ENCODE assay signal across 6 cellular contexts in the genomic region with DNA sequence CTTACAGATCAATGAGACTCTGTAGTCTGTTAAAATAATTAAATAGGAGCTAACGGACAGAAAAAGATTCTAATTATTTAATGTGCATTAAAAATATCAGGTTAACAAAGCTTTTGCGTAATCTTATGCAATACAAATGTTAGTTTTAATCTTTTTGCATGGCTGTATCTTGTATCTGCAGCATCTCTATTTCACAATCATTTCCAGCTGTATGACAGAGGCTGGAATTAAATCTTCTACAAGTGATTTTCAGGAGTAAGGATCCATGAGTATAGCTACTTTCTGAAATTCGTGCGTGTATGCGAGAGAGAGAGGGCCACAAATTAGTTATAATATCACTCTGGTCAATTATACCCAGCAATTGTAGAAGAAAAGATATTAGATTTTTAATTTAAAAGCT.
"Had no signal": no experiment of that assay in that cellular context is flagged by ENCODE, and none has a peak within 500 bp of the region (broad histone marks: within the 10 kb centered on the region; RNA-seq: fewer than 3 reads in every experiment).

No MANE protein-coding gene starts in this region.

- ATAC-seq: GM23338, HepG2, K562 had no signal

- H2AFZ ChIP-seq: GM23338 had no signal

- H3K4me3 Mint-ChIP-seq: GM23338, H9 had no signal

- H3K4me1 Mint-ChIP-seq: GM23338, H9 had no signal

- H3K4me2 ChIP-seq: GM23338 had no signal

- DNase-seq: H9, HCEC 1CT had no signal

- H3K27ac Mint-ChIP-seq: GM23338, H9 had no signal

- H3K4me3 ChIP-seq: GM23338, K562 had no signal

- H3K27ac ChIP-seq: HL-60 had no signal
